In the genomic region with DNA sequence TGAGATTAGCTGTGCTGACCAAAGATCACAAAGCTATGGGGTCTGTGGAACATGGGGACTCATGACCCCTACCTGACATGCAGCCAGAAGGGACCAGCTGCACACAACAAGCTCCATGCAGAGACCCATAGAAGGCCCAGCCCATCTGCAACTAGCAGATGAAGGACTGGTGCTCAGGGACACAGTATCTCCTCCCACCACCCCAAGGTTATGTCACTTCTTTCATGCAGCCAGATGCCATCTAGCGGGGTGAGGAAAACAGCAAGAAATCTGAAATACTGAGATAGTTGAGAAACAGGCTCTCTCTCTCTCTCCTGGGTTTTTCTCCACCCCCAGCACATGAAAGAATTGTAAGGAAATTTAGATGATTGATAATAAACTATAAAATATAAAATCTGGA, we compare ENCODE assay signal across 9 cellular contexts.
DNase-seq lines count a peak whose midpoint lies in the region; ATAC-seq and TF ChIP-seq lines count a peak whose summit lies in the region.
"Had no signal": no experiment of that assay in that cellular context is flagged by ENCODE, and none has a peak within 500 bp of the region (broad histone marks: within the 10 kb centered on the region; RNA-seq: fewer than 3 reads in every experiment).

No MANE protein-coding gene starts in this region.

- POLR2A ChIA-PET in BJ (lab: Charles Lee), result no interaction called here

- H3K4me3 ChIP-seq in BJ (ENCODE audit: low read depth, low read length), result no peak overlapping the region

- H3K9me3 Mint-ChIP-seq in immature natural killer cell, result peaks cover 0 to 6% (median 0%) of the 10 kb centered on the region in 6 donors

- no peak overlapping the region for H3K4me3 Mint-ChIP-seq in immature natural killer cell

- no peaks in the 10 kb centered on the region for H3K36me3 ChIP-seq in BJ (ENCODE audit: control insufficient read depth, insufficient read depth, low read length)
- H3K36me3 ChIP-seq: gastroesophageal sphincter had no signal

- no peak overlapping the region for H3K27ac Mint-ChIP-seq in immature natural killer cell

- peak; percentile 27 for TF ChIP-seq CTCF in BJ (IDR thresholded peaks at IDR 0.05; ENCODE audit: insufficient read depth, low read depth, low read length)

- H3K4me1 Mint-ChIP-seq in immature natural killer cell, result peaks cover 5 to 15% of the 10 kb centered on the region in 2 donors

- H3K27me3 Mint-ChIP-seq in immature natural killer cell (ENCODE audit: low read depth in 3 of 3), result peaks cover 4 to 14% (median 6%) of the 10 kb centered on the region in 3 donors

- ATAC-seq in GM19351 (IDR thresholded peaks at IDR 0.05; ENCODE audit: unreplicated experiment) (peak; percentile 61), HG03432 (IDR thresholded peaks at IDR 0.05; ENCODE audit: unreplicated experiment) (no peak), HG02981 (IDR thresholded peaks at IDR 0.05; ENCODE audit: unreplicated experiment) (no peak)

- 0 out of 2 replicates have a peak, but pooled peaks cover 2% of the 10 kb centered on the region for H3K27me3 ChIP-seq in BJ (ENCODE audit: control insufficient read depth, insufficient read depth, low read length)
- H3K27me3 ChIP-seq: gastroesophageal sphincter had no signal

- DNase-seq in BJ (ENCODE audit: low read depth) (no peak), SK-MEL-5 (ENCODE audit: low read depth, low spot score) (peak; percentile 80), iPS-NIHi11 (ENCODE audit: low spot score) (peak; percentile 16), immature natural killer cell (no peak), NCI-H446 treated with DMSO at 0.1 percent for 48 hours (lab: John Stamatoyannopoulos, UW) (no peak)

- CTCF ChIA-PET in BJ (lab: Yijun Ruan, JAX), result interaction anchor here (0.7 to 2.2 kb wide), 5 partner anchors 98 to 1148 kb away, joined by 3 to 17 read pairs (median 8); no protein-coding TSS in a partner anchor

- in situ Hi-C loops in SK-MEL-5 (cut with HindIII; ENCODE audit: low pct_unique_long_range_greater_than_20kb, low sequenced_read_pairs), result loop anchor here (10.0 kb wide), 1 partner anchor 328 kb away; no protein-coding TSS in a partner anchor

- H3K36me3 Mint-ChIP-seq in immature natural killer cell, result no peaks in the 10 kb centered on the region

Comparison
In these comparisons a context has a peak if more than half of its experiments do, and no peak if none do; other contexts are left out.
1. DNase-seq: peak in SK-MEL-5 (single experiment) and iPS-NIHi11 (single experiment); none in BJ (single experiment), immature natural killer cell (0 of 3) and NCI-H446 treated with DMSO at 0.1 percent for 48 hours (single experiment).